In genomic region chr1:206905295-206906164, GRCh38 we compare ENCODE assay signal across 8 cellular contexts. TPM values are rescaled to one million over a fixed set of nuclear protein-coding genes. Genes with fewer than 3 reads are reported as not detected.
DNase-seq lines count a peak whose midpoint lies in the region; ATAC-seq and TF ChIP-seq lines count a peak whose summit lies in the region.

No MANE protein-coding gene starts in this region.

- H3K9me3 Mint-ChIP-seq in activated naive CD4-positive, alpha-beta T cell treated with anti-CD3 and anti-CD28 coated beads, Interleukin-2, amount 50 U/mL, for 72 hours = peaks cover 0 to 7% of the 10 kb centered on the region in 2 donors

- DNase-seq in GM04504 (ENCODE audit: low read depth) (peak; percentile 85), omental fat pad (ENCODE audit: low spot score) (no peak), NCI-H69 (lab: John Stamatoyannopoulos, UW) (no peak), GM19240 (ENCODE audit: insufficient read length, low spot score) (no peak), NCI-H2171 (lab: John Stamatoyannopoulos, UW) (no peak)
- DNase-seq in activated naive CD4-positive, alpha-beta T cell treated with anti-CD3 and anti-CD28 coated beads, Interleukin-2, amount 50 U/mL, for 72 hours (ENCODE audit: low spot score in 2 of 2) = peak; percentile 46 to 69

- TF ChIP-seq CTCF in omental fat pad (IDR thresholded peaks at IDR 0.05) = no peak

- peak; percentile 84 for ATAC-seq in HG03432 (IDR thresholded peaks at IDR 0.05; ENCODE audit: unreplicated experiment)
- ATAC-seq in activated naive CD4-positive, alpha-beta T cell treated with anti-CD3 and anti-CD28 coated beads, Interleukin-2, amount 50 U/mL, for 72 hours = peak; percentile 93 to 95
- ATAC-seq in omental fat pad (ENCODE audit: low FRiP score) = peak; percentile 53
- no peak for ATAC-seq in GM19455 (IDR thresholded peaks at IDR 0.05; ENCODE audit: unreplicated experiment)

- H3K36me3 Mint-ChIP-seq in activated naive CD4-positive, alpha-beta T cell treated with anti-CD3 and anti-CD28 coated beads, Interleukin-2, amount 50 U/mL, for 72 hours = peaks cover 37 to 58% of the 10 kb centered on the region in 2 donors

- peak overlapping the region; percentile 93 to 98 for H3K27ac Mint-ChIP-seq in activated naive CD4-positive, alpha-beta T cell treated with anti-CD3 and anti-CD28 coated beads, Interleukin-2, amount 50 U/mL, for 72 hours

RNA-seq across cellular contexts. Expression of gene IL24, which starts 8.3 kb away (rescaled TPM):
- 10 to 100 TPM; 19.0 to 22.2 TPM for total RNA-seq in activated naive CD4-positive, alpha-beta T cell treated with anti-CD3 and anti-CD28 coated beads, Interleukin-2, amount 50 U/mL, for 72 hours
- 10 to 100 TPM in 1 of 4 donors, 1 to 10 TPM in 1, not detected in 2; 5.1 to 65.1 TPM for total RNA-seq in omental fat pad

RNA-seq across cellular contexts. Expression of gene FCMR, which starts 16.2 kb away (rescaled TPM):
- total RNA-seq in activated naive CD4-positive, alpha-beta T cell treated with anti-CD3 and anti-CD28 coated beads, Interleukin-2, amount 50 U/mL, for 72 hours = 10 to 100 TPM; 31.4 to 37.3 TPM
- 10 to 100 TPM in 1 of 4 donors, 1 to 10 TPM in 3; 3.2 to 23.2 (median 9.0) TPM for total RNA-seq in omental fat pad

RNA-seq across cellular contexts. Expression of gene IL20, which starts 40.1 kb away (rescaled TPM):
- total RNA-seq in activated naive CD4-positive, alpha-beta T cell treated with anti-CD3 and anti-CD28 coated beads, Interleukin-2, amount 50 U/mL, for 72 hours = not detected
- 1 to 10 TPM in 2 of 4 donors, under 1 TPM in 1, not detected in 1; 0.82 to 8.6 (median 8.2) TPM for total RNA-seq in omental fat pad

RNA-seq across cellular contexts. Expression of gene PIGR, which starts 40.7 kb away (rescaled TPM):
- total RNA-seq in activated naive CD4-positive, alpha-beta T cell treated with anti-CD3 and anti-CD28 coated beads, Interleukin-2, amount 50 U/mL, for 72 hours = under 1 TPM in 1 of 2 donors, not detected in 1; 0.05 TPM
- total RNA-seq in omental fat pad = under 1 TPM in 2 of 4 donors, not detected in 2; 0.24 to 0.44 TPM

Comparison
In these comparisons a context has a peak if more than half of its experiments do, and no peak if none do; other contexts are left out.
1. DNase-seq: peak in GM04504 (single experiment) and activated naive CD4-positive, alpha-beta T cell treated with anti-CD3 and anti-CD28 coated beads, Interleukin-2, amount 50 U/mL, for 72 hours (2 of 2); none in omental fat pad (single experiment), NCI-H69 (single experiment), GM19240 (single experiment) and NCI-H2171 (single experiment).